In genomic region chr9:129374231-129374630, GRCh38 we compare ENCODE assay signal across 28 cellular contexts.
"Had no signal": no experiment of that assay in that cellular context is flagged by ENCODE, and none has a peak within 500 bp of the region (broad histone marks: within the 10 kb centered on the region; RNA-seq: fewer than 3 reads in every experiment).

No MANE protein-coding gene starts in this region.

- H3K27me3 ChIP-seq: adrenal gland, ascending aorta, body of pancreas, brain microvascular endothelial cell, breast epithelium, cardiac muscle cell had no signal

- H3K4me1 ChIP-seq: adrenal gland, ascending aorta, body of pancreas, breast epithelium had no signal

- H3K27ac ChIP-seq: adrenal gland, ascending aorta, body of pancreas, brain microvascular endothelial cell, breast epithelium, cardiac muscle cell had no signal

- H3K4me3 ChIP-seq: adrenal gland, ascending aorta, body of pancreas, breast epithelium, cardiac muscle cell had no signal

- H3K9me3 ChIP-seq: body of pancreas had no signal

- DNase-seq: activated effector memory CD4-positive, alpha-beta T cell treated with Interleukin-2 at 50 U/mL for 16 hours; activated gamma-delta T cell; activated gamma-delta T cell treated with Interleukin-2 at 50 U/mL for 16 hours; activated naive CD4-positive, alpha-beta T cell; activated naive CD4-positive, alpha-beta T cell treated with anti-CD3 and anti-CD28 coated beads for 36 hours; activated naive CD4-positive, alpha-beta T cell treated with anti-CD3 and anti-CD28 coated beads, Interleukin-2, amount 10 ng/mL, durations not matched to agents 7 days and 5 days; activated naive CD4-positive, alpha-beta T cell treated with anti-CD3 and anti-CD28 coated beads, Interleukin-2, amount 50 U/mL, for 16 hours; activated naive CD4-positive, alpha-beta T cell treated with Interleukin-2 at 50 U/mL for 16 hours; activated naive CD8-positive, alpha-beta T cell treated with anti-CD3 and anti-CD28 coated beads for 36 hours; activated naive CD8-positive, alpha-beta T cell treated with anti-CD3 and anti-CD28 coated beads, Interleukin-2, amount 10 ng/mL, durations not matched to agents 7 days and 5 days; activated naive CD8-positive, alpha-beta T cell treated with anti-CD3 and anti-CD28 coated beads, Interleukin-2, amount 50 U/mL, for 24 hours; activated T-cell treated with anti-CD3 and anti-CD28 coated beads, Interleukin-2, amount 50 U/mL, for 1 hour; activated T-cell treated with anti-CD3 and anti-CD28 coated beads, Interleukin-2, amount 50 U/mL, for 24 hours; activated T-cell treated with anti-CD3 and anti-CD28 coated beads, Interleukin-2, amount 50 U/mL, for 4 hours; activated T-cell treated with anti-CD3 and anti-CD28 coated beads, Interleukin-2, amount 50 U/mL, for 48 hours; activated T-cell treated with anti-CD3 and anti-CD28 coated beads, Interleukin-2, amount 50 U/mL, for 72 hours; adrenal gland; amniotic stem cell; amygdala; anterior cingulate cortex; body of pancreas; brain microvascular endothelial cell; caudate nucleus; central memory CD4-positive, alpha-beta T cell; cerebellar nuclear complex had no signal

- H3K36me3 ChIP-seq: adrenal gland, ascending aorta, brain microvascular endothelial cell, breast epithelium, cardiac muscle cell had no signal
